8 cellular contexts compared by ENCODE assay signal in the genomic region with DNA sequence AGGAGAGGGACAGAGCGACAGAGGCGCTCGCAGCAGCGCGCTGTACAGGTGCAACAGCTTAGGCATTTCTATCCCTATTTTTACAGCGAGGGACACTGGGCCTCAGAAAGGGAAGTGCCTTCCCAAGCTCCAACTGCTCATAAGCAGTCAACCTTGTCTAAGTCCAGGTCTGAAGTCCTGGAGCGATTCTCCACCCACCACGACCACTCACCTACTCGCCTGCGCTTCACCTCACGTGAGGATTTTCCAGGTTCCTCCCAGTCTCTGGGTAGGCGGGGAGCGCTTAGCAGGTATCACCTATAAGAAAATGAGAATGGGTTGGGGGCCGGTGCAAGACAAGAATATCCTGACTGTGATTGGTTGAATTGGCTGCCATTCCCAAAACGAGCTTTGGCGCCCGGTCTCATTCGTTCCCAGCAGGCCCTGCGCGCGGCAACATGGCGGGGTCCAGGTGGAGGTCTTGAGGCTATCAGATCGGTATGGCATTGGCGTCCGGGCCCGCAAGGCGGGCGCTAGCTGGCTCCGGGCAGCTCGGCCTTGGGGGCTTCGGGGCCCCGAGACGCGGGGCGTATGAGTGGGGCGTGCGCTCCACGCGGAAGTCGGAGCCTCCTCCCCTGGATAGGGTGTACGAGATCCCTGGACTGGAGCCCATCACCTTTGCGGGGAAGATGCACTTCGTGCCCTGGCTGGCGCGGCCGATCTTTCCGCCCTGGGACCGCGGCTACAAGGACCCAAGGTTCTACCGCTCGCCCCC. TPM values are rescaled to one million over a fixed set of nuclear protein-coding genes. Genes with fewer than 3 reads are reported as not detected.
DNase-seq lines count a peak whose midpoint lies in the region; ATAC-seq, FAIRE-seq and TF ChIP-seq lines count a peak whose summit lies in the region.

A gene with protein sequence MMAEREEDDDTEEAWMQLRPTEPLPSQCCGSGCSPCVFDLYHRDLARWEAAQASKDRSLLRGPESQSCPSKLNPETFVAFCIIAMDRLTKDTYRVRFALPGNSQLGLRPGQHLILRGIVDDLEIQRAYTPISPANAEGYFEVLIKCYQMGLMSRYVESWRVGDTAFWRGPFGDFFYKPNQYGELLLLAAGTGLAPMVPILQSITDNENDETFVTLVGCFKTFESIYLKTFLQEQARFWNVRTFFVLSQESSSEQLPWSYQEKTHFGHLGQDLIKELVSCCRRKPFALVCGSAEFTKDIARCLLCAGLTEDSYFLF (minus strand): TSS at position 266 of the 754 bp plus-strand sequence. CDS start 4,414 bp downstream, outside the sequence.
A gene (plus strand): TSS at position 403 of the 754 bp plus-strand sequence. CDS start 77 bp downstream, at position 480.

- H3K4me3 Mint-ChIP-seq in T-helper 2 cell treated with Interferon-gamma antibody and Interleukin-4, amounts not matched to agents 5 μg/mL and 100 μg/mL, for 36 hours, result peak within 1 kb of the TSS; percentile 95

- H3K4me1 ChIP-seq in ascending aorta, result peaks cover 0 to 16% of the 10 kb centered on the region in 2 donors
- peaks cover 38% of the 10 kb centered on the region for H3K4me1 ChIP-seq in vagina

- DNase-seq in GM18507 (ENCODE audit: extremely low spot score, insufficient read length, low read depth), result peak; percentile 94
- peak; percentile 93 to 94 for DNase-seq in NCI-H1930 (lab: John Stamatoyannopoulos, UW)
- DNase-seq in T-helper 2 cell treated with Interferon-gamma antibody and Interleukin-4, amounts not matched to agents 5 μg/mL and 100 μg/mL, for 36 hours (ENCODE audit: low spot score), result peak; percentile 90
- peak; percentile 74 to 96 for DNase-seq in ascending aorta (ENCODE audit: low spot score in 2 of 2)
- DNase-seq in hepatic stellate cell (ENCODE audit: low spot score), result peak; percentile 99
- DNase-seq in putamen (ENCODE audit: low spot score), result peak; percentile 93
- peak in 1 of 2 donors; percentile 96 for DNase-seq in vagina (ENCODE audit: extremely low spot score in 2 of 2)

- FAIRE-seq in GM18507 (lab: Jason Lieb, UNC), result peak; percentile 97

- peak within 1 kb of the TSS; percentile 44 to 68 for H3K27ac ChIP-seq in ascending aorta
- peak within 1 kb of the TSS; percentile 82 for H3K27ac ChIP-seq in vagina

- H3K9me3 ChIP-seq in ascending aorta, result no peaks in the 10 kb centered on the region
- H3K9me3 ChIP-seq in vagina, result no peaks in the 10 kb centered on the region

- peak within 1 kb of the TSS; percentile 85 for H3K27ac Mint-ChIP-seq in T-helper 2 cell treated with Interferon-gamma antibody and Interleukin-4, amounts not matched to agents 5 μg/mL and 100 μg/mL, for 36 hours

- ATAC-seq in HG02973 (IDR thresholded peaks at IDR 0.05; ENCODE audit: unreplicated experiment), result peak; percentile 93

- H3K36me3 ChIP-seq in ascending aorta (peaks cover 4 to 14% of the 10 kb centered on the region in 2 donors), vagina (peaks cover 0 to 14% of the 10 kb centered on the region in 2 donors)

- H3K36me3 Mint-ChIP-seq in T-helper 2 cell treated with Interferon-gamma antibody and Interleukin-4, amounts not matched to agents 5 μg/mL and 100 μg/mL, for 36 hours (ENCODE audit: low read depth), result peaks cover 22% of the 10 kb centered on the region

- TF ChIP-seq CTCF in ascending aorta (IDR thresholded peaks at IDR 0.05) (no peak), vagina (IDR thresholded peaks at IDR 0.05) (no peak)

- H3K9me3 Mint-ChIP-seq in T-helper 2 cell treated with Interferon-gamma antibody and Interleukin-4, amounts not matched to agents 5 μg/mL and 100 μg/mL, for 36 hours, result no peaks in the 10 kb centered on the region

- H3K4me3 ChIP-seq in ascending aorta (peak within 1 kb of the TSS; percentile 73 to 75), vagina (peak within 1 kb of the TSS; percentile 91 to 96)

- TF ChIP-seq POLR2A in vagina (IDR thresholded peaks at IDR 0.05), result peak in 1 of 2 donors; percentile 34

- intact Hi-C loops in ascending aorta (cut with DNase I) (loop anchor here (1.0 to 10.0 kb wide), 4 partner anchors 73 to 515 kb away; a partner anchor contains a TSS), vagina (cut with DNase I) (no loop called here)

- H3K4me1 Mint-ChIP-seq in T-helper 2 cell treated with Interferon-gamma antibody and Interleukin-4, amounts not matched to agents 5 μg/mL and 100 μg/mL, for 36 hours (ENCODE audit: low read depth), result peaks cover 28% of the 10 kb centered on the region

- H3K27me3 ChIP-seq in ascending aorta, result no peaks in the 10 kb centered on the region
- H3K27me3 ChIP-seq in vagina, result no peaks in the 10 kb centered on the region

- H3K27me3 Mint-ChIP-seq in T-helper 2 cell treated with Interferon-gamma antibody and Interleukin-4, amounts not matched to agents 5 μg/mL and 100 μg/mL, for 36 hours (ENCODE audit: low read depth), result no peaks in the 10 kb centered on the region

RNA-seq across cellular contexts. Expression of the first gene that starts in this region (rescaled TPM):
- 5.1 TPM for total RNA-seq in ascending aorta
- total RNA-seq in vagina, result 3.7 TPM

RNA-seq across cellular contexts. Expression of the second gene that starts in this region (rescaled TPM):
- total RNA-seq in ascending aorta (51.2 TPM), vagina (45.9 TPM)
